8 cellular contexts compared by ENCODE assay signal in genomic region chr14:24113379-24113800, GRCh38. TPM values are rescaled to one million over a fixed set of nuclear protein-coding genes. Genes with fewer than 3 reads are reported as not detected.
DNase-seq lines count a peak whose midpoint lies in the region; ATAC-seq and TF ChIP-seq lines count a peak whose summit lies in the region.

No MANE protein-coding gene starts in this region.

- peak overlapping the region; percentile 98 for H3K27ac ChIP-seq in neutrophil

- H3K4me1 ChIP-seq in neutrophil (ENCODE audit: control insufficient read depth in 1 of 2, insufficient read depth in 1 of 2, low read depth in 1 of 2, low read length in 1 of 2), result peaks cover 30 to 33% of the 10 kb centered on the region in 2 experiments

- peaks cover 14% of the 10 kb centered on the region for H3K36me3 ChIP-seq in neutrophil

- no peaks in the 10 kb centered on the region for H3K9me3 Mint-ChIP-seq in endothelial cell (ENCODE audit: unreplicated experiment)

- no peaks in the 10 kb centered on the region for H3K27me3 ChIP-seq in neutrophil

- TF ChIP-seq CTCF in endothelial cell (IDR thresholded peaks at IDR 0.05; ENCODE audit: unreplicated experiment), result no peak
- TF ChIP-seq CTCF in neutrophil (IDR thresholded peaks at IDR 0.05), result no peak

- H3K36me3 Mint-ChIP-seq in endothelial cell (ENCODE audit: low read depth, unreplicated experiment), result peaks cover 5% of the 10 kb centered on the region

- peaks cover 23% of the 10 kb centered on the region for H3K4me1 Mint-ChIP-seq in endothelial cell (ENCODE audit: unreplicated experiment)

- ATAC-seq in HG02610 (IDR thresholded peaks at IDR 0.05; ENCODE audit: unreplicated experiment), result no peak

- H3K27ac Mint-ChIP-seq in endothelial cell (ENCODE audit: unreplicated experiment), result peak overlapping the region; percentile 97

- H3K9me3 ChIP-seq in neutrophil, result no peaks in the 10 kb centered on the region

- DNase-seq in COLO829 (ENCODE audit: low spot score) (peak; percentile 18), OCI-M1 (lab: John Stamatoyannopoulos, UW) (peak; percentile 73), endothelial cell (ENCODE audit: low spot score) (no peak), RKO (ENCODE audit: low spot score) (no peak), mucosa of gallbladder (ENCODE audit: low spot score) (no peak), putamen (ENCODE audit: low spot score) (no peak)

- H3K27me3 Mint-ChIP-seq in endothelial cell (ENCODE audit: unreplicated experiment), result peaks cover 10% of the 10 kb centered on the region

- peak overlapping the region; percentile 67 to 84 for H3K4me3 ChIP-seq in neutrophil (ENCODE audit: low read depth in 1 of 2, low read length in 1 of 2)

- peak overlapping the region; percentile 95 for H3K4me3 Mint-ChIP-seq in endothelial cell (ENCODE audit: unreplicated experiment)

RNA-seq across cellular contexts. Expression of gene DCAF11, which starts 1.2 kb away (rescaled TPM):
- total RNA-seq in endothelial cell (ENCODE audit: unreplicated experiment) (38.2 TPM), mucosa of gallbladder (91.8 TPM)

RNA-seq across cellular contexts. Expression of gene NRL, which starts 1.4 kb away (rescaled TPM):
- 1.2 TPM for total RNA-seq in endothelial cell (ENCODE audit: unreplicated experiment)
- total RNA-seq in mucosa of gallbladder, result 2.8 TPM

RNA-seq across cellular contexts. Expression of gene FITM1, which starts 17.1 kb away (rescaled TPM):
- total RNA-seq in endothelial cell (ENCODE audit: unreplicated experiment) (0.59 TPM), mucosa of gallbladder (0.81 TPM)

RNA-seq across cellular contexts. Expression of gene PCK2, which starts 19.3 kb away (rescaled TPM):
- 23.9 TPM for total RNA-seq in endothelial cell (ENCODE audit: unreplicated experiment)
- 28.9 TPM for total RNA-seq in mucosa of gallbladder

RNA-seq across cellular contexts. Expression of gene PSME1, which starts 22.6 kb away (rescaled TPM):
- 43.6 TPM for total RNA-seq in endothelial cell (ENCODE audit: unreplicated experiment)
- total RNA-seq in mucosa of gallbladder, result 161 TPM

Comparison
In these comparisons a context has a peak if more than half of its experiments do, and no peak if none do; other contexts are left out.
1. DNase-seq: peak in COLO829 (single experiment) and OCI-M1 (single experiment); none in endothelial cell (single experiment), RKO (single experiment), mucosa of gallbladder (single experiment) and putamen (single experiment).